Comparison of ENCODE assay signal across 12 cellular contexts in genomic region chr9:92911496-92912475, GRCh38. TPM values are rescaled to one million over a fixed set of nuclear protein-coding genes. Genes with fewer than 3 reads are reported as not detected.
A peak's percentile ranks its signal among the peaks of the same experiment; 100 is the strongest.
DNase-seq lines count a peak whose midpoint lies in the region; FAIRE-seq and TF ChIP-seq lines count a peak whose summit lies in the region.
"Had no signal": no experiment of that assay in that cellular context is flagged by ENCODE, and none has a peak within 500 bp of the region (broad histone marks: within the 10 kb centered on the region; RNA-seq: fewer than 3 reads in every experiment).

No MANE protein-coding gene starts in this region.

- H3K27ac ChIP-seq in neural progenitor cell (no peak overlapping the region), MM.1S (ENCODE audit: low read length) (no peak overlapping the region)

- TF ChIP-seq CTCF in bronchial epithelial cell (IDR thresholded peaks at IDR 0.05; ENCODE audit: insufficient read depth, low read length, severe bottlenecking) (no peak), neural progenitor cell (IDR thresholded peaks at IDR 0.05) (no peak), MM.1S (IDR thresholded peaks at IDR 0.05; ENCODE audit: low read length) (no peak)

- POLR2A ChIA-PET in activated CD4-positive, alpha-beta memory T cell treated with anti-CD3 and anti-CD28 coated beads for 36 hours (lab: Charles Lee), result no interaction called here

- intact Hi-C loops in activated CD4-positive, alpha-beta memory T cell treated with anti-CD3 and anti-CD28 coated beads for 36 hours (cut with micrococcal nuclease), result no loop called here

- DNase-seq in DMS153 treated with DMSO at 0.1 percent for 48 hours (lab: John Stamatoyannopoulos, UW; ENCODE audit: unreplicated experiment) (peak; percentile 50), NCI-H146 treated with DMSO at 0.1 percent for 48 hours (lab: John Stamatoyannopoulos, UW; ENCODE audit: unreplicated experiment) (peak; percentile 3), bronchial epithelial cell (ENCODE audit: low read depth) (peak; percentile 42), neural progenitor cell (ENCODE audit: low spot score) (peak; percentile 89), MM.1S (no peak), SW 1271 (lab: John Stamatoyannopoulos, UW) (no peak)
- DNase-seq in activated CD4-positive, alpha-beta memory T cell treated with anti-CD3 and anti-CD28 coated beads for 36 hours, result no peak
- no peak for DNase-seq in stimulated activated CD4-positive, alpha-beta T cell treated with anti-CD3 and anti-CD28 coated beads, Interleukin-2, amount 100 ng/mL, for 24 hours
- DNase-seq: activated CD4-positive, alpha-beta T cell treated with anti-CD3 and anti-CD28 coated beads for 1 hour; CD8-positive, alpha-beta T cell; midbrain had no signal

- H3F3A ChIP-seq in neural progenitor cell (ENCODE audit: low read depth), result peaks cover 19% of the 10 kb centered on the region
- H3F3A ChIP-seq in MM.1S (ENCODE audit: insufficient read depth, low read length), result no peaks in the 10 kb centered on the region

- peak overlapping the region; percentile 5 for H3K4me3 Mint-ChIP-seq in neural progenitor cell
- no peak overlapping the region for H3K4me3 Mint-ChIP-seq in activated CD4-positive, alpha-beta memory T cell treated with anti-CD3 and anti-CD28 coated beads for 36 hours
- H3K4me3 Mint-ChIP-seq: activated T-helper 1 cell treated with anti-CD3 and anti-CD28 coated beads, Interleukin-12 subunit alpha, Interleukin-12 subunit beta, Interleukin-2, Interleukin-4 antibody, amounts not matched to agents 30 ng/mL and 10 ng/mL and 1 ng/mL, durations not matched to agents 14 hours and 24 hours and 36 hours; CD8-positive, alpha-beta T cell had no signal

- no peaks in the 10 kb centered on the region for H3K36me3 ChIP-seq in bronchial epithelial cell (ENCODE audit: control insufficient read depth, insufficient read depth, low read length)
- H3K36me3 ChIP-seq in neural progenitor cell, result no peaks in the 10 kb centered on the region
- H3K36me3 ChIP-seq in MM.1S (replicated peaks; ENCODE audit: insufficient read depth, low read length), result no peaks in the 10 kb centered on the region

- H3K9me3 ChIP-seq in neural progenitor cell (ENCODE audit: low read depth) (no peaks in the 10 kb centered on the region), MM.1S (replicated peaks; ENCODE audit: insufficient read depth, low read length) (no peaks in the 10 kb centered on the region)

- H3K4me3 ChIP-seq in bronchial epithelial cell (ENCODE audit: low read depth, low read length) (no peak overlapping the region), neural progenitor cell (no peak overlapping the region), MM.1S (ENCODE audit: low read length) (no peak overlapping the region)

- H3K79me2 ChIP-seq in neural progenitor cell (ENCODE audit: low read depth), result no peaks in the 10 kb centered on the region
- no peaks in the 10 kb centered on the region for H3K79me2 ChIP-seq in MM.1S (ENCODE audit: low read length)

- H3K9me2 ChIP-seq in MM.1S (replicated peaks; ENCODE audit: insufficient read depth, low read length), result no peaks in the 10 kb centered on the region

- CTCF ChIA-PET in activated CD4-positive, alpha-beta memory T cell treated with anti-CD3 and anti-CD28 coated beads for 36 hours (lab: Charles Lee), result no interaction called here

- H3K36me3 Mint-ChIP-seq in neural progenitor cell, result no peaks in the 10 kb centered on the region
- H3K36me3 Mint-ChIP-seq in activated CD4-positive, alpha-beta memory T cell treated with anti-CD3 and anti-CD28 coated beads for 36 hours, result no peaks in the 10 kb centered on the region
- H3K36me3 Mint-ChIP-seq: CD8-positive, alpha-beta T cell had no signal

- peaks cover 4% of the 10 kb centered on the region for H3K27me3 ChIP-seq in bronchial epithelial cell (ENCODE audit: control insufficient read depth, insufficient read depth, low read length)
- H3K27me3 ChIP-seq in neural progenitor cell, result peaks cover 52% of the 10 kb centered on the region
- H3K27me3 ChIP-seq in MM.1S (replicated peaks; ENCODE audit: insufficient read depth, low read length), result no peaks in the 10 kb centered on the region

- peaks cover 9% of the 10 kb centered on the region for H4K20me1 ChIP-seq in neural progenitor cell (ENCODE audit: low read depth)
- H4K20me1 ChIP-seq in MM.1S (ENCODE audit: insufficient read depth, low read length), result no peaks in the 10 kb centered on the region

- H2AFZ ChIP-seq in neural progenitor cell (replicated peaks) (no peak overlapping the region), MM.1S (ENCODE audit: low read length) (no peak overlapping the region)

- H3K4me1 ChIP-seq in neural progenitor cell (peaks cover 17% of the 10 kb centered on the region), MM.1S (ENCODE audit: low read length) (peaks cover 4% of the 10 kb centered on the region; the same call in 1 of the 2 replicates)

- no peaks in the 10 kb centered on the region for H3K9me3 Mint-ChIP-seq in neural progenitor cell
- no peaks in the 10 kb centered on the region for H3K9me3 Mint-ChIP-seq in activated CD4-positive, alpha-beta memory T cell treated with anti-CD3 and anti-CD28 coated beads for 36 hours
- H3K9me3 Mint-ChIP-seq: activated T-helper 1 cell treated with anti-CD3 and anti-CD28 coated beads, Interleukin-12 subunit alpha, Interleukin-12 subunit beta, Interleukin-2, Interleukin-4 antibody, amounts not matched to agents 30 ng/mL and 10 ng/mL and 1 ng/mL, durations not matched to agents 14 hours and 24 hours and 36 hours; CD8-positive, alpha-beta T cell had no signal

- peaks cover 20% of the 10 kb centered on the region for H3K4me1 Mint-ChIP-seq in neural progenitor cell
- H3K4me1 Mint-ChIP-seq in activated CD4-positive, alpha-beta memory T cell treated with anti-CD3 and anti-CD28 coated beads for 36 hours (ENCODE audit: low read depth), result no peaks in the 10 kb centered on the region

- peak overlapping the region; percentile 63 for H3K4me2 ChIP-seq in neural progenitor cell
- H3K4me2 ChIP-seq in MM.1S (ENCODE audit: low read depth, low read length), result no peak overlapping the region

- no peak overlapping the region for H3K9ac ChIP-seq in neural progenitor cell
- no peak overlapping the region for H3K9ac ChIP-seq in MM.1S (ENCODE audit: low read length)

- H3K27me3 Mint-ChIP-seq in neural progenitor cell (ENCODE audit: insufficient read depth, low read depth), result peaks cover 13% of the 10 kb centered on the region
- no peaks in the 10 kb centered on the region for H3K27me3 Mint-ChIP-seq in activated CD4-positive, alpha-beta memory T cell treated with anti-CD3 and anti-CD28 coated beads for 36 hours

- FAIRE-seq in bronchial epithelial cell (lab: Jason Lieb, UNC), result no peak

- peak overlapping the region; percentile 18 for H3K27ac Mint-ChIP-seq in neural progenitor cell
- H3K27ac Mint-ChIP-seq in activated CD4-positive, alpha-beta memory T cell treated with anti-CD3 and anti-CD28 coated beads for 36 hours, result no peak overlapping the region
- H3K27ac Mint-ChIP-seq: activated T-helper 1 cell treated with anti-CD3 and anti-CD28 coated beads, Interleukin-12 subunit alpha, Interleukin-12 subunit beta, Interleukin-2, Interleukin-4 antibody, amounts not matched to agents 30 ng/mL and 10 ng/mL and 1 ng/mL, durations not matched to agents 14 hours and 24 hours and 36 hours; CD8-positive, alpha-beta T cell had no signal

RNA-seq across cellular contexts. Expression of gene ZNF484, which starts 33.9 kb away (rescaled TPM):
- total RNA-seq in bronchial epithelial cell (8.2 and 9.2 TPM in 2 replicates), neural progenitor cell (ENCODE audit: low replicate concordance) (24.3 and 36.9 TPM in 2 replicates)
- 1 to 10 TPM; 7.4 to 7.5 TPM for total RNA-seq in activated CD4-positive, alpha-beta memory T cell treated with anti-CD3 and anti-CD28 coated beads for 36 hours

RNA-seq across cellular contexts. Expression of gene FGD3, which starts 35.5 kb away (rescaled TPM):
- total RNA-seq in bronchial epithelial cell, result 0.26 and 1.0 TPM in 2 replicates
- 0.56 and 0.68 TPM in 2 replicates for total RNA-seq in neural progenitor cell (ENCODE audit: low replicate concordance)
- 10 to 100 TPM; 41.3 to 47.7 TPM for total RNA-seq in activated CD4-positive, alpha-beta memory T cell treated with anti-CD3 and anti-CD28 coated beads for 36 hours

Comparison
In these comparisons a context has a peak if more than half of its experiments do, and no peak if none do; other contexts are left out.
1. DNase-seq: peak in DMS153 treated with DMSO at 0.1 percent for 48 hours (single experiment), NCI-H146 treated with DMSO at 0.1 percent for 48 hours (single experiment), bronchial epithelial cell (single experiment) and neural progenitor cell (single experiment); none in MM.1S (single experiment), activated CD4-positive, alpha-beta memory T cell treated with anti-CD3 and anti-CD28 coated beads for 36 hours (single experiment), SW 1271 (0 of 2) and stimulated activated CD4-positive, alpha-beta T cell treated with anti-CD3 and anti-CD28 coated beads, Interleukin-2, amount 100 ng/mL, for 24 hours (0 of 2).
2. RNA of gene FGD3, which starts 35.5 kb away (total RNA-seq): 41.3 to 47.7 TPM in activated CD4-positive, alpha-beta memory T cell treated with anti-CD3 and anti-CD28 coated beads for 36 hours; 0.56 to 0.68 TPM in neural progenitor cell and 0.26 to 1.0 TPM in bronchial epithelial cell; every median in the first group is over 10 times any median in the second.